ENCODE assay signal across 10 cellular contexts in genomic region chr17:77247609-77248008, GRCh38.
DNase-seq lines count a peak whose midpoint lies in the region; ATAC-seq and TF ChIP-seq lines count a peak whose summit lies in the region.
"Had no signal": no experiment of that assay in that cellular context is flagged by ENCODE, and none has a peak within 500 bp of the region (broad histone marks: within the 10 kb centered on the region; RNA-seq: fewer than 3 reads in every experiment).

No MANE protein-coding gene starts in this region.

- 65% methylated on average over 8 of the region's 8 CpGs for WGBS in HUES64
- WGBS in testis, 2 donors: 37 to 48% methylated on average over 5 to 8 of the region's 8 CpGs

- H3K4me1 Mint-ChIP-seq in CD4-positive, CD25-positive, alpha-beta regulatory T cell: peaks cover 0 to 20% (median 4%) of the 10 kb centered on the region in 4 donors
- H3K4me1 Mint-ChIP-seq in naive B cell: peaks cover 0 to 23% (median 11%) of the 10 kb centered on the region in 3 donors

- no peaks in the 10 kb centered on the region for H3K36me3 ChIP-seq in CD4-positive, CD25-positive, alpha-beta regulatory T cell (ENCODE audit: control insufficient read depth, insufficient read depth, low read length)
- no peaks in the 10 kb centered on the region for H3K36me3 ChIP-seq in HUES64 (ENCODE audit: insufficient read depth, low read length)
- no peaks in the 10 kb centered on the region for H3K36me3 ChIP-seq in testis (ENCODE audit: low read depth, missing control alignments)
- H3K36me3 ChIP-seq: transverse colon had no signal

- no peak overlapping the region for H3K4me3 ChIP-seq in CD4-positive, CD25-positive, alpha-beta regulatory T cell (ENCODE audit: low read depth, low read length)
- H3K4me3 ChIP-seq in HUES64 (ENCODE audit: low read length) (peak overlapping the region; percentile 74), astrocyte of the cerebellum (ENCODE audit: low read depth, low read length) (peak overlapping the region; percentile 52), testis (peak overlapping the region in 1 of 2 donors; percentile 58)

- H3K27ac Mint-ChIP-seq in CD4-positive, CD25-positive, alpha-beta regulatory T cell: no peak overlapping the region
- peak overlapping the region in 2 of 6 donors; percentile 62 to 65 for H3K27ac Mint-ChIP-seq in naive B cell

- peak overlapping the region; percentile 33 to 81 (median 64) for H3K4me3 Mint-ChIP-seq in CD4-positive, CD25-positive, alpha-beta regulatory T cell
- peak overlapping the region in 7 of 8 donors; percentile 35 to 80 (median 53) for H3K4me3 Mint-ChIP-seq in naive B cell

- TF ChIP-seq CTCF in astrocyte of the cerebellum (IDR thresholded peaks at IDR 0.05; ENCODE audit: low read depth, low read length, missing control alignments): no peak
- TF ChIP-seq CTCF in testis (IDR thresholded peaks at IDR 0.05): no peak

- TF ChIP-seq POLR2A in testis (IDR thresholded peaks at IDR 0.05): no peak

- H3K4me1 ChIP-seq in CD4-positive, CD25-positive, alpha-beta regulatory T cell (ENCODE audit: control insufficient read depth, insufficient read depth, low read length, poor library complexity, severe bottlenecking): peaks cover 10% of the 10 kb centered on the region
- H3K4me1 ChIP-seq in HUES64 (ENCODE audit: insufficient read depth, low read length): no peaks in the 10 kb centered on the region
- H3K4me1 ChIP-seq in testis: peaks cover 5% of the 10 kb centered on the region

- H3K27me3 Mint-ChIP-seq in CD4-positive, CD25-positive, alpha-beta regulatory T cell: peaks cover 35% of the 10 kb centered on the region
- H3K27me3 Mint-ChIP-seq in naive B cell: peaks cover 22 to 41% (median 36%) of the 10 kb centered on the region in 3 donors

- no peak overlapping the region for H3K27ac ChIP-seq in CD4-positive, CD25-positive, alpha-beta regulatory T cell (ENCODE audit: insufficient read depth, low read length, poor library complexity, severe bottlenecking)
- H3K27ac ChIP-seq in HUES64 (ENCODE audit: low read depth, low read length): no peak overlapping the region
- H3K27ac ChIP-seq in testis: no peak overlapping the region

- H3K27me3 ChIP-seq in CD4-positive, CD25-positive, alpha-beta regulatory T cell (ENCODE audit: control insufficient read depth, insufficient read depth, low read length): no peaks in the 10 kb centered on the region
- peaks cover 17% of the 10 kb centered on the region for H3K27me3 ChIP-seq in HUES64 (ENCODE audit: insufficient read depth, low read length)
- no peaks in the 10 kb centered on the region for H3K27me3 ChIP-seq in testis

- DNase-seq in CD4-positive, CD25-positive, alpha-beta regulatory T cell: no peak
- DNase-seq in astrocyte of the cerebellum (ENCODE audit: low read depth) (no peak), naive B cell (no peak), AG20443 (ENCODE audit: low spot score) (no peak), testis (no peak)
- no peak for DNase-seq in stimulated activated CD4-positive, alpha-beta T cell treated with anti-CD3 and anti-CD28 coated beads, Interleukin-12 subunit alpha, Interleukin-12 subunit beta, amount 100 ng/mL, for 4 hours
- DNase-seq: cortex of kidney had no signal

- no peak for ATAC-seq in CD4-positive, CD25-positive, alpha-beta regulatory T cell (ENCODE audit: low read depth in 2 of 2)
- no peak for ATAC-seq in naive B cell (ENCODE audit: low read depth in 2 of 2)
- no peak for ATAC-seq in HG02973 (IDR thresholded peaks at IDR 0.05; ENCODE audit: unreplicated experiment)

- no peaks in the 10 kb centered on the region for H3K9me3 ChIP-seq in CD4-positive, CD25-positive, alpha-beta regulatory T cell (ENCODE audit: control insufficient read depth in 2 of 2, low read length in 2 of 2)
- H3K9me3 ChIP-seq in HUES64 (ENCODE audit: insufficient read depth, low read depth, low read length) (no peaks in the 10 kb centered on the region), testis (no peaks in the 10 kb centered on the region)
- H3K9me3 ChIP-seq: transverse colon had no signal

- H3K9me3 Mint-ChIP-seq in CD4-positive, CD25-positive, alpha-beta regulatory T cell: peaks cover 0 to 1% (median 0%) of the 10 kb centered on the region in 7 donors
- H3K9me3 Mint-ChIP-seq in naive B cell: peaks cover 0 to 3% (median 0%) of the 10 kb centered on the region in 7 donors

- no peak overlapping the region for H3K9ac ChIP-seq in HUES64 (ENCODE audit: low read depth, low read length)

- intact Hi-C loops in testis (cut with DNase I; ENCODE audit: low total_unique reads): loop anchor here (5.0 to 10.0 kb wide), 2 partner anchors 160 to 383 kb away; partner anchors contain the start of gene MGAT5B

- in situ Hi-C loops in astrocyte of the cerebellum (cut with HindIII; ENCODE audit: low sequenced_read_pairs): no loop called here

- no peaks in the 10 kb centered on the region for H3K36me3 Mint-ChIP-seq in CD4-positive, CD25-positive, alpha-beta regulatory T cell
- no peaks in the 10 kb centered on the region for H3K36me3 Mint-ChIP-seq in naive B cell
